20 cellular contexts compared by ENCODE assay signal in the genomic region with DNA sequence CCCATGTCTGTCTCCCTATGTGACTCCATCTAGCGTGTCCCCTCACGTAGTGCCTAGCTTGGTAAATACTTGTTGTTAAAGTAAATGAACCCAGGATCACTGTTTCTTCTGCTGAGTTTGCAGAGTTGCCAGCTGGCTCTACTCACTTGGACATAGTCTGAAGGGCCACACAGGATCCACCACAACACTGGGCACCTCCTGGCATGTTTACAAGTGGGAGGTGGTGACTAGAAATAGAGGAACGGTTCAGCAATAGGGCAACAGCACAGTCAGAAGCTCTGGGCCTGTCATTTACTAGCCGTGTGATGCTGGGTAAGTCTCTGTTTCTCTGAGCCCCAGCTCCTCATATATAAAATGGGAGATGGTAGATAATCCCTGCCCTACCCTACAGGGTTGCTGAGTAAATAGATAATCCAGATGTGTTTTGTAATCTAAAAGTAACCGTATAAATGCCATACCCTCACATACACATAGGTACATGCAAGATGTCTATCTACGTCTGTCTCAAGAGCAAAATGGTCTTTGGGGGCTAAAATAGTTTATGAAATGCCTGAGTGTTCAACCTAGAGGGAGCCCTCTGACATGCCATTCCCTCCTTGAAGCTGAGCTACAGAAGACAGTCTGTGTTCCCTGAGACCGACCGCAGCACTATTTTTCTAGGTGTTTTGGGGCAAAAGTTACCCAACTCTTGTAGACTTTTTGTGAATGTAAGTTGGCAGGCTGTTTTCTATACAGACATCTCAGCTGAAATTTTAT. TPM values are rescaled to one million over a fixed set of nuclear protein-coding genes. Genes with fewer than 3 reads are reported as not detected.
DNase-seq lines count a peak whose midpoint lies in the region; ATAC-seq and TF ChIP-seq lines count a peak whose summit lies in the region.
"Had no signal": no experiment of that assay in that cellular context is flagged by ENCODE, and none has a peak within 500 bp of the region (broad histone marks: within the 10 kb centered on the region; RNA-seq: fewer than 3 reads in every experiment).

No MANE protein-coding gene starts in this region.

- peaks cover 72% of the 10 kb centered on the region for H3K79me2 ChIP-seq in GM23338 (replicated peaks; ENCODE audit: insufficient read depth)

- H2AFZ ChIP-seq in GM23338, result no peak overlapping the region

- H3K9me2 ChIP-seq in GM23338 (ENCODE audit: insufficient read depth), result no peaks in the 10 kb centered on the region

- TF ChIP-seq CTCF in GM23338 (conservative IDR thresholded peaks at IDR 0.05; ENCODE audit: low read depth in 2 of 2) (peak in 1 of 2 experiments; percentile 34; a peak in 3 of 4 replicates), endodermal cell (conservative IDR thresholded peaks at IDR 0.05) (peak; percentile 31), omental fat pad (IDR thresholded peaks at IDR 0.05) (no peak), ascending aorta (IDR thresholded peaks at IDR 0.05) (no peak)

- intact Hi-C loops in ascending aorta (cut with DNase I), result loop anchor here (2.0 kb wide), 1 partner anchor 55 kb away; no protein-coding TSS in a partner anchor

- no peak overlapping the region for H3K4me3 ChIP-seq in BLaER1
- no peak overlapping the region for H3K4me3 ChIP-seq in GM23338
- no peak overlapping the region for H3K4me3 ChIP-seq in endodermal cell (ENCODE audit: low read length)
- H3K4me3 ChIP-seq in ascending aorta, result no peak overlapping the region
- H3K4me3 ChIP-seq: left lung, ovary, upper lobe of left lung had no signal

- no peak overlapping the region; the same call in 1 of the 2 replicates for H3K27ac Mint-ChIP-seq in GM23338
- H3K27ac Mint-ChIP-seq in endodermal cell, result no peak overlapping the region
- H3K27ac Mint-ChIP-seq: CD14-positive monocyte had no signal

- H3K4me1 ChIP-seq in BLaER1 (peaks cover 54% of the 10 kb centered on the region), GM23338 (ENCODE audit: insufficient read depth) (peaks cover 70% of the 10 kb centered on the region), endodermal cell (ENCODE audit: control insufficient read depth, insufficient read depth, low read length) (peaks cover 3% of the 10 kb centered on the region), ascending aorta (peaks cover 5 to 8% of the 10 kb centered on the region in 2 donors)

- H3K27me3 Mint-ChIP-seq in GM23338 (ENCODE audit: insufficient read depth, low read depth, poor library complexity), result no peaks in the 10 kb centered on the region
- peaks cover 61% of the 10 kb centered on the region for H3K27me3 Mint-ChIP-seq in endodermal cell (ENCODE audit: insufficient read depth)

- H3K36me3 ChIP-seq in BLaER1 (no peaks in the 10 kb centered on the region), GM23338 (ENCODE audit: insufficient read depth) (no peaks in the 10 kb centered on the region), endodermal cell (ENCODE audit: control insufficient read depth, insufficient read depth, low read length) (no peaks in the 10 kb centered on the region), ascending aorta (no peaks in the 10 kb centered on the region)
- H3K36me3 ChIP-seq: left lung, ovary, upper lobe of left lung had no signal

- ATAC-seq in GM23338, result no peak
- ATAC-seq in omental fat pad (ENCODE audit: low FRiP score), result no peak
- no peak for ATAC-seq in HG03457 (IDR thresholded peaks at IDR 0.05; ENCODE audit: unreplicated experiment)
- ATAC-seq: left lung had no signal

- no peak overlapping the region for H3K9ac ChIP-seq in BLaER1
- no peak overlapping the region for H3K9ac ChIP-seq in endodermal cell (ENCODE audit: extremely low read depth, low read length, poor library complexity, severe bottlenecking)

- H3K4me1 Mint-ChIP-seq in GM23338 (peaks cover 76% of the 10 kb centered on the region), endodermal cell (peaks cover 28% of the 10 kb centered on the region)

- H3F3A ChIP-seq in GM23338 (replicated peaks; ENCODE audit: low read depth), result 0 out of 2 replicates have a peak, but pooled peaks cover 3% of the 10 kb centered on the region

- DNase-seq in GM23338 (ENCODE audit: low spot score) (no peak), RPMI8226 (peak; percentile 20), endodermal cell (no peak), omental fat pad (ENCODE audit: low spot score) (no peak), ascending aorta (ENCODE audit: low spot score in 2 of 2) (no peak)
- DNase-seq: activated CD4-positive, alpha-beta T cell treated with anti-CD3 and anti-CD28 coated beads for 4 hours; activated CD8-positive, alpha-beta memory T cell treated with anti-CD3 and anti-CD28 coated beads for 24 hours; activated effector memory CD4-positive, alpha-beta T cell treated with anti-CD3 and anti-CD28 coated beads, Interleukin-2, amount 50 U/mL, for 16 hours; Calu3; left lung; NCI-H1092; NCI-H1694 treated with DMSO at 0.1 percent for 48 hours; NCI-H2171 treated with DMSO at 0.1 percent for 48 hours; nephron progenitor cell; ovary; stimulated activated CD4-positive, alpha-beta T cell treated with anti-CD3 and anti-CD28 coated beads, Interleukin-4, amount 100 ng/mL, for 1 hour; upper lobe of left lung had no signal

- no peaks in the 10 kb centered on the region for H3K36me3 Mint-ChIP-seq in GM23338 (ENCODE audit: low read depth)
- no peaks in the 10 kb centered on the region for H3K36me3 Mint-ChIP-seq in endodermal cell (ENCODE audit: low read depth)

- H3K4me3 Mint-ChIP-seq in GM23338 (no peak overlapping the region), endodermal cell (no peak overlapping the region)
- H3K4me3 Mint-ChIP-seq: CD14-positive monocyte, nephron progenitor cell had no signal

- WGBS in endodermal cell (ENCODE audit: insufficient coverage in 1 of 2, insufficient read length in 1 of 2), 2 experiments, result 85 to 92% methylated on average over 7 of the region's 8 CpGs

- no peak overlapping the region for H3K27ac ChIP-seq in BLaER1
- H3K27ac ChIP-seq in GM23338 (ENCODE audit: low read depth), result no peak overlapping the region
- H3K27ac ChIP-seq in endodermal cell (ENCODE audit: low read depth, low read length), result no peak overlapping the region
- H3K27ac ChIP-seq in ascending aorta, result no peak overlapping the region
- H3K27ac ChIP-seq: left lung, ovary, upper lobe of left lung had no signal

- H4K20me1 ChIP-seq in BLaER1, result no peaks in the 10 kb centered on the region
- H4K20me1 ChIP-seq in GM23338 (replicated peaks; ENCODE audit: insufficient read depth), result no peaks in the 10 kb centered on the region

- peaks cover 38% of the 10 kb centered on the region for H3K27me3 ChIP-seq in BLaER1
- no peaks in the 10 kb centered on the region for H3K27me3 ChIP-seq in GM23338 (ENCODE audit: insufficient read depth)
- peaks cover 37% of the 10 kb centered on the region for H3K27me3 ChIP-seq in endodermal cell (ENCODE audit: control insufficient read depth, insufficient read depth, low read length, poor library complexity, severe bottlenecking)
- no peaks in the 10 kb centered on the region for H3K27me3 ChIP-seq in ascending aorta
- H3K27me3 ChIP-seq: ovary had no signal

- H3K4me2 ChIP-seq in BLaER1, result peak overlapping the region; percentile 68
- 0 out of 2 replicates have a peak overlapping the region, but pooled peaks have one; percentile 69 for H3K4me2 ChIP-seq in GM23338

- no peaks in the 10 kb centered on the region for H3K9me3 Mint-ChIP-seq in GM23338
- no peaks in the 10 kb centered on the region for H3K9me3 Mint-ChIP-seq in endodermal cell
- H3K9me3 Mint-ChIP-seq: CD14-positive monocyte, nephron progenitor cell had no signal

- H3K9me3 ChIP-seq in BLaER1 (no peaks in the 10 kb centered on the region), endodermal cell (ENCODE audit: control insufficient read depth, low read length) (no peaks in the 10 kb centered on the region), ascending aorta (no peaks in the 10 kb centered on the region)
- H3K9me3 ChIP-seq: left lung, ovary, upper lobe of left lung had no signal

TF ChIP-seq in GM23338, 12 proteins besides CTCF, POLR2A, EP300 and RAD21:
- no peak for TF ChIP-seq POLR2AphosphoS5 (IDR thresholded peaks at IDR 0.05; ENCODE audit: low read depth)
- TF ChIP-seq STAT1 (IDR thresholded peaks at IDR 0.05; ENCODE audit: unreplicated experiment), result no peak
- TF ChIP-seq, protein P1, sequence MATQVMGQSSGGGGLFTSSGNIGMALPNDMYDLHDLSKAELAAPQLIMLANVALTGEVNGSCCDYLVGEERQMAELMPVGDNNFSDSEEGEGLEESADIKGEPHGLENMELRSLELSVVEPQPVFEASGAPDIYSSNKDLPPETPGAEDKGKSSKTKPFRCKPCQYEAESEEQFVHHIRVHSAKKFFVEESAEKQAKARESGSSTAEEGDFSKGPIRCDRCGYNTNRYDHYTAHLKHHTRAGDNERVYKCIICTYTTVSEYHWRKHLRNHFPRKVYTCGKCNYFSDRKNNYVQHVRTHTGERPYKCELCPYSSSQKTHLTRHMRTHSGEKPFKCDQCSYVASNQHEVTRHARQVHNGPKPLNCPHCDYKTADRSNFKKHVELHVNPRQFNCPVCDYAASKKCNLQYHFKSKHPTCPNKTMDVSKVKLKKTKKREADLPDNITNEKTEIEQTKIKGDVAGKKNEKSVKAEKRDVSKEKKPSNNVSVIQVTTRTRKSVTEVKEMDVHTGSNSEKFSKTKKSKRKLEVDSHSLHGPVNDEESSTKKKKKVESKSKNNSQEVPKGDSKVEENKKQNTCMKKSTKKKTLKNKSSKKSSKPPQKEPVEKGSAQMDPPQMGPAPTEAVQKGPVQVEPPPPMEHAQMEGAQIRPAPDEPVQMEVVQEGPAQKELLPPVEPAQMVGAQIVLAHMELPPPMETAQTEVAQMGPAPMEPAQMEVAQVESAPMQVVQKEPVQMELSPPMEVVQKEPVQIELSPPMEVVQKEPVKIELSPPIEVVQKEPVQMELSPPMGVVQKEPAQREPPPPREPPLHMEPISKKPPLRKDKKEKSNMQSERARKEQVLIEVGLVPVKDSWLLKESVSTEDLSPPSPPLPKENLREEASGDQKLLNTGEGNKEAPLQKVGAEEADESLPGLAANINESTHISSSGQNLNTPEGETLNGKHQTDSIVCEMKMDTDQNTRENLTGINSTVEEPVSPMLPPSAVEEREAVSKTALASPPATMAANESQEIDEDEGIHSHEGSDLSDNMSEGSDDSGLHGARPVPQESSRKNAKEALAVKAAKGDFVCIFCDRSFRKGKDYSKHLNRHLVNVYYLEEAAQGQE (IDR thresholded peaks at IDR 0.05; ENCODE audit: unreplicated experiment), result no peak

RNA-seq across cellular contexts. Expression of a gene that starts 20.4 kb away (rescaled TPM):
- total RNA-seq in GM23338 (2014; rRNA removed; shearing (Covaris generic)), result 141 and 168 TPM in 2 replicates
- 63.6 and 72.8 TPM in 2 replicates for polyA plus RNA-seq in GM23338 (2016; fragmentation: Nextera tagmentation; extraction: Ambion mirVana)
- 10 to 100 TPM; 94.6 to 95.5 TPM for total RNA-seq in endodermal cell
- 88.5 TPM for polyA plus RNA-seq in endodermal cell (2013, experiment 1 of 2)
- polyA plus RNA-seq in endodermal cell (2013, experiment 2 of 2), result 78.2 TPM
- 10 to 100 TPM; 54.2 to 94.0 (median 88.8) TPM for total RNA-seq in omental fat pad
- total RNA-seq in ascending aorta, result 54.8 TPM
